ENCODE assay signal across 13 cellular contexts in genomic region chr1:41500378-41500777, GRCh38. TPM values are rescaled to one million over a fixed set of nuclear protein-coding genes. Genes with fewer than 3 reads are reported as not detected.
DNase-seq lines count a peak whose midpoint lies in the region; ATAC-seq, FAIRE-seq and TF ChIP-seq lines count a peak whose summit lies in the region.
"Had no signal": no experiment of that assay in that cellular context is flagged by ENCODE, and none has a peak within 500 bp of the region (broad histone marks: within the 10 kb centered on the region; RNA-seq: fewer than 3 reads in every experiment).

No MANE protein-coding gene starts in this region.

- H3K27me3 Mint-ChIP-seq in astrocyte (ENCODE audit: low read depth, unreplicated experiment): peaks cover 8% of the 10 kb centered on the region
- peaks cover 0 to 13% of the 10 kb centered on the region in 2 donors for H3K27me3 Mint-ChIP-seq in CD8-positive, alpha-beta memory T cell

- DNase-seq in HPDE6-E6E7 (ENCODE audit: extremely low spot score) (peak; percentile 92), astrocyte (ENCODE audit: low read depth) (no peak), kidney (peak; percentile 93), NCI-H748 treated with DMSO at 0.1 percent for 48 hours (lab: John Stamatoyannopoulos, UW) (no peak)
- no peak for DNase-seq in stimulated activated CD4-positive, alpha-beta T cell treated with anti-CD3 and anti-CD28 coated beads, Interleukin-4, amount 100 ng/mL, for 24 hours
- DNase-seq in CD8-positive, alpha-beta memory T cell: no peak
- DNase-seq: activated CD4-positive, alpha-beta memory T cell treated with anti-CD3 and anti-CD28 coated beads, Interleukin-2, amount 10 ng/mL, durations not matched to agents 7 days and 5 days; H9; naive B cell; NCI-H146; SHP77 had no signal

- no peaks in the 10 kb centered on the region for H4K20me1 ChIP-seq in astrocyte (ENCODE audit: insufficient read depth, low read length)

- H3K36me3 Mint-ChIP-seq in astrocyte (ENCODE audit: low read depth, unreplicated experiment): no peaks in the 10 kb centered on the region
- no peaks in the 10 kb centered on the region for H3K36me3 Mint-ChIP-seq in CD8-positive, alpha-beta memory T cell
- H3K36me3 Mint-ChIP-seq: naive B cell had no signal

- no peak for TF ChIP-seq CTCF in astrocyte (IDR thresholded peaks at IDR 0.05; ENCODE audit: insufficient read depth, low read depth, low read length)
- TF ChIP-seq CTCF in kidney (IDR thresholded peaks at IDR 0.05; ENCODE audit: borderline replicate concordance, extremely low read depth, insufficient read depth): no peak

- H3K4me2 ChIP-seq in astrocyte (ENCODE audit: low read length): peak overlapping the region; percentile 41

- CTCF ChIA-PET in CD8-positive, alpha-beta memory T cell (lab: Charles Lee): no interaction called here

- no peak overlapping the region for H3K9ac ChIP-seq in astrocyte (ENCODE audit: low read length)
- H3K9ac ChIP-seq in kidney (ENCODE audit: low read length in 2 of 2): peak overlapping the region in 1 of 2 donors; percentile 69
- H3K9ac ChIP-seq in skeletal muscle tissue (ENCODE audit: low read depth in 1 of 3, low read length in 3 of 3): peak overlapping the region; percentile 33 to 72 (median 40)

- H3K9me3 ChIP-seq in astrocyte (ENCODE audit: insufficient read depth, low read depth, low read length) (no peaks in the 10 kb centered on the region), kidney (ENCODE audit: control insufficient read depth in 1 of 2, low read length in 2 of 2) (no peaks in the 10 kb centered on the region), skeletal muscle tissue (ENCODE audit: control insufficient read depth in 3 of 3, low read length in 3 of 3) (no peaks in the 10 kb centered on the region)
- no peaks in the 10 kb centered on the region for H3K9me3 ChIP-seq in CD8-positive, alpha-beta memory T cell (ENCODE audit: low read length)

- H3K9me3 Mint-ChIP-seq in astrocyte (ENCODE audit: unreplicated experiment): peaks cover 2% of the 10 kb centered on the region
- no peaks in the 10 kb centered on the region for H3K9me3 Mint-ChIP-seq in CD8-positive, alpha-beta memory T cell
- H3K9me3 Mint-ChIP-seq: activated CD4-positive, alpha-beta memory T cell treated with anti-CD3 and anti-CD28 coated beads, Interleukin-2, amount 10 ng/mL, durations not matched to agents 7 days and 5 days; H9; naive B cell had no signal

- no peaks in the 10 kb centered on the region for H3K27me3 ChIP-seq in astrocyte (ENCODE audit: insufficient read depth, low read length)
- no peaks in the 10 kb centered on the region for H3K27me3 ChIP-seq in skeletal muscle tissue (ENCODE audit: control insufficient read depth in 3 of 3, insufficient read depth in 3 of 3, low read length in 3 of 3)
- H3K27me3 ChIP-seq in CD8-positive, alpha-beta memory T cell (ENCODE audit: insufficient read depth, low read length, poor library complexity, severe bottlenecking): no peaks in the 10 kb centered on the region

- POLR2A ChIA-PET in CD8-positive, alpha-beta memory T cell (lab: Charles Lee): no interaction called here

- no peak overlapping the region for H3K4me3 Mint-ChIP-seq in astrocyte (ENCODE audit: unreplicated experiment)
- H3K4me3 Mint-ChIP-seq in CD8-positive, alpha-beta memory T cell: no peak overlapping the region
- H3K4me3 Mint-ChIP-seq: activated CD4-positive, alpha-beta memory T cell treated with anti-CD3 and anti-CD28 coated beads, Interleukin-2, amount 10 ng/mL, durations not matched to agents 7 days and 5 days; H9; naive B cell had no signal

- intact Hi-C loops in kidney (cut with DNase I): no loop called here

- no peak overlapping the region for H2AFZ ChIP-seq in astrocyte (ENCODE audit: low read depth, low read length)

- FAIRE-seq in astrocyte (lab: Jason Lieb, UNC) (no peak), kidney (lab: Jason Lieb, UNC) (no peak)

- H3K36me3 ChIP-seq in astrocyte (ENCODE audit: insufficient read depth, low read length): no peaks in the 10 kb centered on the region
- H3K36me3 ChIP-seq in kidney (ENCODE audit: control insufficient read depth in 1 of 2, insufficient read depth in 2 of 2, low read length in 2 of 2): no peaks in the 10 kb centered on the region
- no peaks in the 10 kb centered on the region for H3K36me3 ChIP-seq in skeletal muscle tissue (ENCODE audit: control insufficient read depth in 3 of 3, insufficient read depth in 3 of 3, low read length in 3 of 3)
- no peaks in the 10 kb centered on the region for H3K36me3 ChIP-seq in CD8-positive, alpha-beta memory T cell (ENCODE audit: insufficient read depth, low read length)

- no peaks in the 10 kb centered on the region for H3K79me2 ChIP-seq in astrocyte (ENCODE audit: insufficient read depth, low read length)

- H3K27ac ChIP-seq in astrocyte (ENCODE audit: low read depth, low read length): peak overlapping the region; percentile 18
- H3K27ac ChIP-seq in kidney (ENCODE audit: low read depth in 2 of 2, low read length in 2 of 2): peak overlapping the region; percentile 81 to 86
- peak overlapping the region; percentile 83 for H3K27ac ChIP-seq in skeletal muscle tissue (ENCODE audit: low read depth, low read length)
- H3K27ac ChIP-seq in CD8-positive, alpha-beta memory T cell (ENCODE audit: low read depth, low read length): no peak overlapping the region

- peaks cover 28% of the 10 kb centered on the region for H3K4me1 Mint-ChIP-seq in astrocyte (ENCODE audit: low read depth, unreplicated experiment)
- H3K4me1 Mint-ChIP-seq in CD8-positive, alpha-beta memory T cell: peaks cover 3 to 9% (median 5%) of the 10 kb centered on the region in 3 donors

- no peak overlapping the region for H3K27ac Mint-ChIP-seq in astrocyte (ENCODE audit: unreplicated experiment)
- H3K27ac Mint-ChIP-seq in CD8-positive, alpha-beta memory T cell: no peak overlapping the region
- H3K27ac Mint-ChIP-seq: activated CD4-positive, alpha-beta memory T cell treated with anti-CD3 and anti-CD28 coated beads, Interleukin-2, amount 10 ng/mL, durations not matched to agents 7 days and 5 days; H9; naive B cell had no signal

- H3K4me1 ChIP-seq in astrocyte (ENCODE audit: insufficient read depth, low read length) (peaks cover 50% of the 10 kb centered on the region), kidney (ENCODE audit: control insufficient read depth in 1 of 2, insufficient read depth in 1 of 2, low read depth in 1 of 2, low read length in 2 of 2) (peaks cover 23 to 39% of the 10 kb centered on the region in 2 donors), skeletal muscle tissue (ENCODE audit: control insufficient read depth in 3 of 3, insufficient read depth in 3 of 3, low read length in 3 of 3) (peaks cover 57 to 86% (median 81%) of the 10 kb centered on the region in 3 donors)
- no peaks in the 10 kb centered on the region for H3K4me1 ChIP-seq in CD8-positive, alpha-beta memory T cell (ENCODE audit: insufficient read depth, low read length)

- H3K4me3 ChIP-seq in astrocyte (ENCODE audit: insufficient read depth, low read depth, low read length) (no peak overlapping the region), kidney (ENCODE audit: low read length in 2 of 2) (no peak overlapping the region), skeletal muscle tissue (ENCODE audit: low read length in 3 of 3) (no peak overlapping the region)
- H3K4me3 ChIP-seq in CD8-positive, alpha-beta memory T cell (ENCODE audit: low read length): no peak overlapping the region

- no peak for ATAC-seq in GM18868 (IDR thresholded peaks at IDR 0.05; ENCODE audit: unreplicated experiment)

RNA-seq across cellular contexts. Expression of gene EDN2, which starts 15.9 kb away (rescaled TPM):
- 0.45 TPM in 1 of 2 replicates, not detected in the other for total RNA-seq in astrocyte
- total RNA-seq in kidney: 2.9 TPM
- polyA plus RNA-seq in kidney (ENCODE audit: insufficient read depth, low read depth, low replicate concordance): 2.3 TPM
- total RNA-seq in skeletal muscle tissue: not detected
- not detected for total RNA-seq in CD8-positive, alpha-beta memory T cell
- not detected for polyA plus RNA-seq in CD8-positive, alpha-beta memory T cell
- total RNA-seq: activated CD4-positive, alpha-beta memory T cell treated with anti-CD3 and anti-CD28 coated beads, Interleukin-2, amount 10 ng/mL, durations not matched to agents 7 days and 5 days had no signal

Comparison
In these comparisons a context has a peak if more than half of its experiments do, and no peak if none do; other contexts are left out.
1. DNase-seq: peak in HPDE6-E6E7 (single experiment) and kidney (single experiment); none in astrocyte (single experiment), NCI-H748 treated with DMSO at 0.1 percent for 48 hours (single experiment), stimulated activated CD4-positive, alpha-beta T cell treated with anti-CD3 and anti-CD28 coated beads, Interleukin-4, amount 100 ng/mL, for 24 hours (single experiment) and CD8-positive, alpha-beta memory T cell (0 of 5).